In the genomic region with DNA sequence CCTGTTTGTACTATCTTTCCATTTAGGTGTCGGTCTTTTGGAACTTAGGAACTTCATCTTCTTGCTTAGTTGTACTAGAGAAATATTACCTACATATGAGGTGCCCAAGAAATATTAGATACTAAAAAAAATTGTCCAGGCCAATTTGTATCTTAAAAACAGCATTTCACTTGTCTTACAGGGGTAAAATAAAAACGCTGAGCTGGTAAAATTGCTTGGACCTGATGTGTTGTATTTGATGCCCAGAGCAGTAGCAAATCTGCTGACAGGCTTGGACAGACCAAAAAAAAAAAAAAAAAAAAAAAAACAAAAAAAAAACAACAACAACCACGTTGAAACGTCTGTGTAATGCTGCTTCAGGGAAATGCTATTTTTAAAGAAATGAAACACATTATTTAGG, we compare ENCODE assay signal across 28 cellular contexts.
"Had no signal": no experiment of that assay in that cellular context is flagged by ENCODE, and none has a peak within 500 bp of the region (broad histone marks: within the 10 kb centered on the region; RNA-seq: fewer than 3 reads in every experiment).

No MANE protein-coding gene starts in this region.

- H3K4me1 Mint-ChIP-seq: naive B cell had no signal

- H3K27me3 ChIP-seq: colonic mucosa, esophagus squamous epithelium, gastrocnemius medialis, left lung had no signal

- H3K4me3 Mint-ChIP-seq: dendritic cell treated with granulocyte-macrophage colony-stimulating factor and Interleukin-4, amounts not matched to agents 40 ng/mL and 50 ng/mL, for 4 days; effector memory CD8-positive, alpha-beta T cell; endodermal cell; mesothelial cell of epicardium; naive B cell had no signal

- DNase-seq: colonic mucosa; cortex of kidney; effector CD8-positive, alpha-beta T cell; effector memory CD8-positive, alpha-beta T cell; endodermal cell; erythroblast; esophagus squamous epithelium; foreskin fibroblast; foreskin melanocyte; gastrocnemius medialis; glutamatergic neuron; head of caudate nucleus; heart right ventricle; hippocampal formation; left cardiac atrium; left lung; left ventricle myocardium superior; lower lobe of right lung; mesenchymal stem cell; mucosa of descending colon; naive B cell had no signal

- H3K36me3 Mint-ChIP-seq: mesothelial cell of epicardium, naive B cell had no signal

- H3K36me3 ChIP-seq: colonic mucosa, esophagus squamous epithelium, gastrocnemius medialis, heart right ventricle, left lung, lower lobe of right lung had no signal

- H3K27ac ChIP-seq: colonic mucosa, epithelial cell of prostate, esophagus squamous epithelium, gastrocnemius medialis, heart right ventricle, left lung, lower lobe of right lung had no signal

- FAIRE-seq: endometrium, islet of Langerhans, keratinocyte had no signal

- H3K4me3 ChIP-seq: colonic mucosa, esophagus squamous epithelium, gastrocnemius medialis, heart right ventricle, left lung, lower lobe of right lung, mucosa of descending colon had no signal

- H3K9me3 ChIP-seq: colonic mucosa, esophagus squamous epithelium, gastrocnemius medialis, heart right ventricle, left lung, lower lobe of right lung, mucosa of descending colon had no signal

- H3K4me1 ChIP-seq: colonic mucosa, esophagus squamous epithelium, heart right ventricle, left lung, lower lobe of right lung had no signal

- H3K27me3 Mint-ChIP-seq: dendritic cell treated with granulocyte-macrophage colony-stimulating factor and Interleukin-4, amounts not matched to agents 40 ng/mL and 50 ng/mL, for 4 days had no signal

- H3K9me3 Mint-ChIP-seq: dendritic cell treated with granulocyte-macrophage colony-stimulating factor and Interleukin-4, amounts not matched to agents 40 ng/mL and 50 ng/mL, for 4 days; effector memory CD8-positive, alpha-beta T cell; endodermal cell; mesothelial cell of epicardium had no signal

- H3K27ac Mint-ChIP-seq: dendritic cell treated with granulocyte-macrophage colony-stimulating factor and Interleukin-4, amounts not matched to agents 40 ng/mL and 50 ng/mL, for 4 days; effector memory CD8-positive, alpha-beta T cell; endodermal cell; mesothelial cell of epicardium; naive B cell had no signal

- ATAC-seq: effector memory CD8-positive, alpha-beta T cell; esophagus mucosa; gastrocnemius medialis; heart right ventricle; left cardiac atrium; left lung; left ventricle myocardium superior; lower lobe of right lung; mucosa of descending colon had no signal
